Comparison of ENCODE assay signal across 21 cellular contexts in genomic region chr1:2395245-2395644, GRCh38. TPM values are rescaled to one million over a fixed set of nuclear protein-coding genes. Genes with fewer than 3 reads are reported as not detected.
DNase-seq lines count a peak whose midpoint lies in the region; ATAC-seq and TF ChIP-seq lines count a peak whose summit lies in the region.
"Had no signal": no experiment of that assay in that cellular context is flagged by ENCODE, and none has a peak within 500 bp of the region (broad histone marks: within the 10 kb centered on the region; RNA-seq: fewer than 3 reads in every experiment).

No MANE protein-coding gene starts in this region.

- in situ Hi-C loops in G401 (cut with HindIII; ENCODE audit: low sequenced_read_pairs) = no loop called here

- no peak overlapping the region for H3K14ac ChIP-seq in mesenchymal stem cell (ENCODE audit: low read length in 2 of 2)

- 97% methylated on average over 10 of the region's 10 CpGs for WGBS in mesenchymal stem cell

- H3K18ac ChIP-seq in mesenchymal stem cell (ENCODE audit: low read depth in 1 of 2, low read length in 2 of 2) = no peak overlapping the region

- ATAC-seq in WTC11 (no peak), HG02852 (IDR thresholded peaks at IDR 0.05; ENCODE audit: unreplicated experiment) (no peak)
- ATAC-seq: stimulated activated naive CD8-positive, alpha-beta T cell treated with anti-CD3 and anti-CD28 coated beads, Interleukin-15, Interleukin-2, amounts not matched to agents 100 U/mL and 50 U/mL, for 24 hours had no signal

- H3K27ac ChIP-seq in mesenchymal stem cell (ENCODE audit: low read length, poor library complexity, severe bottlenecking) (no peak overlapping the region), OCI-LY7 (ENCODE audit: low read depth, low read length, poor library complexity, severe bottlenecking) (no peak overlapping the region)
- H3K27ac ChIP-seq: thyroid gland had no signal

- no peak overlapping the region for H3K4me3 Mint-ChIP-seq in activated naive CD4-positive, alpha-beta T cell treated with anti-CD3 and anti-CD28 coated beads, Interleukin-2, amount 50 U/mL, for 24 hours
- no peak overlapping the region for H3K4me3 Mint-ChIP-seq in WTC11
- peak overlapping the region; percentile 64 for H3K4me3 Mint-ChIP-seq in type B pancreatic cell

- peaks cover 38% of the 10 kb centered on the region for H3K4me1 Mint-ChIP-seq in activated naive CD4-positive, alpha-beta T cell treated with anti-CD3 and anti-CD28 coated beads, Interleukin-2, amount 50 U/mL, for 24 hours
- peaks cover 12% of the 10 kb centered on the region for H3K4me1 Mint-ChIP-seq in WTC11
- H3K4me1 Mint-ChIP-seq in type B pancreatic cell (ENCODE audit: unreplicated experiment) = peaks cover 21% of the 10 kb centered on the region

- CTCF ChIA-PET in WTC11 (lab: Charles Lee) (no interaction called here), OCI-LY7 (lab: Charles Lee; ENCODE audit: unreplicated experiment) (no interaction called here)

- H2AK5ac ChIP-seq in mesenchymal stem cell (ENCODE audit: low read length, severe bottlenecking) = no peak overlapping the region

- peak overlapping the region; percentile 97 for H3K9ac ChIP-seq in mesenchymal stem cell (ENCODE audit: low read length)

- peaks cover 28% of the 10 kb centered on the region for H3K4me1 ChIP-seq in mesenchymal stem cell (ENCODE audit: control insufficient read depth, insufficient read depth, low read depth, low read length)
- peaks cover 24% of the 10 kb centered on the region for H3K4me1 ChIP-seq in OCI-LY7 (ENCODE audit: insufficient read depth, low read length, poor library complexity, severe bottlenecking)

- DNase-seq in activated naive CD4-positive, alpha-beta T cell treated with anti-CD3 and anti-CD28 coated beads, Interleukin-2, amount 50 U/mL, for 16 hours = no peak
- no peak for DNase-seq in WTC11 (ENCODE audit: low spot score)
- DNase-seq in mesenchymal stem cell = no peak
- no peak for DNase-seq in type B pancreatic cell (ENCODE audit: extremely low spot score, unreplicated experiment)
- DNase-seq in OCI-LY7 (ENCODE audit: low spot score) = no peak
- DNase-seq in G401 (ENCODE audit: low spot score) = no peak
- DNase-seq: ACHN; C1 segment of cervical spinal cord; cortex of kidney; HCEC 1CT; kidney glomerular epithelial cell; NCI-H524 treated with DMSO at 0.1 percent for 48 hours; occipital lobe; RPMI8226; stimulated activated CD4-positive, alpha-beta T cell treated with anti-CD3 and anti-CD28 coated beads, Interleukin-2, amount 100 ng/mL, for 48 hours; stimulated activated naive CD8-positive, alpha-beta T cell treated with anti-CD3 and anti-CD28 coated beads, Interleukin-15, Interleukin-2, amounts not matched to agents 100 U/mL and 50 U/mL, for 24 hours; T-helper 9 cell; thyroid gland had no signal

- peaks cover 30% of the 10 kb centered on the region for H3K79me1 ChIP-seq in mesenchymal stem cell (replicated peaks; ENCODE audit: low read length, poor library complexity, severe bottlenecking)

- no peak overlapping the region for H3K4me2 ChIP-seq in mesenchymal stem cell (ENCODE audit: low read length, poor library complexity, severe bottlenecking)
- H3K4me2 ChIP-seq in OCI-LY7 (ENCODE audit: low read length) = no peak overlapping the region

- POLR2A ChIA-PET in WTC11 (lab: Charles Lee) = no interaction called here
- POLR2A ChIA-PET in OCI-LY7 (lab: Charles Lee) = no interaction called here

- no peak overlapping the region for H2BK5ac ChIP-seq in mesenchymal stem cell (ENCODE audit: low read depth, low read length, poor library complexity, severe bottlenecking)

- H3K36me3 Mint-ChIP-seq in activated naive CD4-positive, alpha-beta T cell treated with anti-CD3 and anti-CD28 coated beads, Interleukin-2, amount 50 U/mL, for 24 hours = peaks cover 6% of the 10 kb centered on the region
- H3K36me3 Mint-ChIP-seq in WTC11 (peaks cover 35% of the 10 kb centered on the region), type B pancreatic cell (peaks cover 13% of the 10 kb centered on the region)

- H3K79me2 ChIP-seq in OCI-LY7 (ENCODE audit: insufficient read depth, low read depth, low read length) = peaks cover 38% of the 10 kb centered on the region

- peak overlapping the region; percentile 53 for H4K91ac ChIP-seq in mesenchymal stem cell (ENCODE audit: low read length)

- intact Hi-C loops in OCI-LY7 (cut with micrococcal nuclease; ENCODE audit: unreplicated experiment) = no loop called here

- H4K8ac ChIP-seq in mesenchymal stem cell (ENCODE audit: low read length) = no peak overlapping the region

- no peaks in the 10 kb centered on the region for H3K9me3 Mint-ChIP-seq in activated naive CD4-positive, alpha-beta T cell treated with anti-CD3 and anti-CD28 coated beads, Interleukin-2, amount 50 U/mL, for 24 hours
- H3K9me3 Mint-ChIP-seq in WTC11 (no peaks in the 10 kb centered on the region), type B pancreatic cell (no peaks in the 10 kb centered on the region)

- no peak overlapping the region for H2AFZ ChIP-seq in mesenchymal stem cell (ENCODE audit: low read depth, low read length)
- H2AFZ ChIP-seq in OCI-LY7 (ENCODE audit: low read length) = no peak overlapping the region

- H3K36me3 ChIP-seq in mesenchymal stem cell (ENCODE audit: control insufficient read depth in 1 of 2, insufficient read depth in 2 of 2, low read depth in 1 of 2, low read length in 2 of 2) (peaks cover 64 to 71% of the 10 kb centered on the region in 2 experiments), OCI-LY7 (ENCODE audit: insufficient read depth, low read length) (peaks cover 74% of the 10 kb centered on the region)

- H3K4me3 ChIP-seq in mesenchymal stem cell (ENCODE audit: insufficient read depth in 1 of 2, low read depth in 1 of 2, low read length in 2 of 2) (no peak overlapping the region), OCI-LY7 (ENCODE audit: low read depth, low read length, poor library complexity, severe bottlenecking) (no peak overlapping the region)
- H3K4me3 ChIP-seq: lung, thyroid gland had no signal

- H3K9me3 ChIP-seq in mesenchymal stem cell (ENCODE audit: control insufficient read depth, low read length) (no peaks in the 10 kb centered on the region), OCI-LY7 (ENCODE audit: low read length) (no peaks in the 10 kb centered on the region)
- H3K9me3 ChIP-seq: thyroid gland had no signal

- no peaks in the 10 kb centered on the region for H3K9me2 ChIP-seq in OCI-LY7 (ENCODE audit: insufficient read depth, low read length)

- peak overlapping the region in 1 of 2 experiments; percentile 2 for H2BK12ac ChIP-seq in mesenchymal stem cell (ENCODE audit: low read length in 2 of 2)

- BruUV-seq in OCI-LY7 (replicated peaks; lab: Mats Ljungman, UMichigan) = no TSS peak

- H2BK15ac ChIP-seq in mesenchymal stem cell (ENCODE audit: low read depth, poor library complexity, severe bottlenecking) = no peak overlapping the region

- TF ChIP-seq CTCF in WTC11 (IDR thresholded peaks at IDR 0.05) = no peak
- no peak for TF ChIP-seq CTCF in type B pancreatic cell (conservative IDR thresholded peaks at IDR 0.05)
- no peak for TF ChIP-seq CTCF in OCI-LY7 (conservative IDR thresholded peaks at IDR 0.05; ENCODE audit: low read length)

- H3K23ac ChIP-seq in mesenchymal stem cell (ENCODE audit: low read length in 2 of 2) = peak overlapping the region in 1 of 2 experiments; percentile 41

- H4K20me1 ChIP-seq in OCI-LY7 (ENCODE audit: insufficient read depth, low read length) = peaks cover 5% of the 10 kb centered on the region; the same call in 1 of the 2 replicates

- no peak overlapping the region for H3K4ac ChIP-seq in mesenchymal stem cell (ENCODE audit: low read depth in 1 of 2, low read length in 2 of 2)

- H2BK120ac ChIP-seq in mesenchymal stem cell (ENCODE audit: low read depth, low read length) = no peak overlapping the region

- no peaks in the 10 kb centered on the region for H3K27me3 ChIP-seq in mesenchymal stem cell (ENCODE audit: control insufficient read depth in 1 of 2, insufficient read depth in 1 of 2, low read length in 2 of 2)
- H3K27me3 ChIP-seq: thyroid gland had no signal

- H3K27ac Mint-ChIP-seq in activated naive CD4-positive, alpha-beta T cell treated with anti-CD3 and anti-CD28 coated beads, Interleukin-2, amount 50 U/mL, for 24 hours = peak overlapping the region; percentile 35
- H3K27ac Mint-ChIP-seq in WTC11 (peak overlapping the region; percentile 55; the same call in 1 of the 2 replicates), type B pancreatic cell (peak overlapping the region; percentile 94)

- H3K27me3 Mint-ChIP-seq in activated naive CD4-positive, alpha-beta T cell treated with anti-CD3 and anti-CD28 coated beads, Interleukin-2, amount 50 U/mL, for 24 hours = no peaks in the 10 kb centered on the region
- H3K27me3 Mint-ChIP-seq in WTC11 (ENCODE audit: low read depth) = no peaks in the 10 kb centered on the region
- H3K27me3 Mint-ChIP-seq in type B pancreatic cell = no peaks in the 10 kb centered on the region

TF ChIP-seq in WTC11, 78 proteins besides CTCF, POLR2A, EP300 and RAD21 (continues in another document):
- TF ChIP-seq E2F1 (CRISPR knock-in tag; IDR thresholded peaks at IDR 0.05) = no peak

RNA-seq across cellular contexts. Expression of gene RER1, which starts 3.6 kb away (rescaled TPM):
- total RNA-seq in WTC11 (2021) (72.1 to 80.4 TPM (median 79.8 TPM) in 3 replicates), type B pancreatic cell (ENCODE audit: low replicate concordance) (126 and 174 TPM in 2 replicates), OCI-LY7 (2022) (113 and 138 TPM in 2 replicates)
- 163 TPM for polyA plus RNA-seq in mesenchymal stem cell (2013, experiment 1 of 2)
- polyA plus RNA-seq in mesenchymal stem cell (2013, experiment 2 of 2) = 180 TPM
- 54.4 and 60.5 TPM in 2 replicates for total RNA-seq in OCI-LY7 (2014; rRNA removed; shearing (Covaris generic))
- total RNA-seq in G401 (2014; rRNA removed; shearing (Covaris generic)) = 43.3 and 56.2 TPM in 2 replicates

RNA-seq across cellular contexts. Expression of gene MORN1, which starts 3.9 kb away (rescaled TPM):
- 14.5 to 19.7 TPM (median 18.5 TPM) in 3 replicates for total RNA-seq in WTC11 (2021)
- polyA plus RNA-seq in mesenchymal stem cell (2013, experiment 1 of 2) = 1.8 TPM
- 1.7 TPM for polyA plus RNA-seq in mesenchymal stem cell (2013, experiment 2 of 2)
- total RNA-seq in type B pancreatic cell (ENCODE audit: low replicate concordance) = 17.7 and 27.5 TPM in 2 replicates
- 13.1 and 19.4 TPM in 2 replicates for total RNA-seq in OCI-LY7 (2014; rRNA removed; shearing (Covaris generic))
- total RNA-seq in OCI-LY7 (2022) = 23.6 and 29.7 TPM in 2 replicates
- total RNA-seq in G401 (2014; rRNA removed; shearing (Covaris generic)) = 8.9 and 29.1 TPM in 2 replicates

RNA-seq across cellular contexts. Expression of gene PEX10, which starts 17.1 kb away (rescaled TPM):
- 28.6 to 31.7 TPM (median 29.3 TPM) in 3 replicates for total RNA-seq in WTC11 (2021)
- 10.6 TPM for polyA plus RNA-seq in mesenchymal stem cell (2013, experiment 1 of 2)
- polyA plus RNA-seq in mesenchymal stem cell (2013, experiment 2 of 2) = 10.8 TPM
- total RNA-seq in type B pancreatic cell (ENCODE audit: low replicate concordance) = 26.7 and 27.3 TPM in 2 replicates
- total RNA-seq in OCI-LY7 (2014; rRNA removed; shearing (Covaris generic)) = 22.6 and 23.3 TPM in 2 replicates
- 19.4 and 24.5 TPM in 2 replicates for total RNA-seq in OCI-LY7 (2022)
- 84.2 and 96.0 TPM in 2 replicates for total RNA-seq in G401 (2014; rRNA removed; shearing (Covaris generic))

Comparison
In these comparisons a context has a peak if more than half of its experiments do, and no peak if none do; other contexts are left out.
1. H3K27ac Mint-ChIP-seq: peak in every context shown above with its lines; median percentile 94 in type B pancreatic cell; 55 in WTC11; 35 in activated naive CD4-positive, alpha-beta T cell treated with anti-CD3 and anti-CD28 coated beads, Interleukin-2, amount 50 U/mL, for 24 hours.